In genomic region chr9:129263836-129264235, GRCh38 we compare ENCODE assay signal across 28 cellular contexts.
"Had no signal": no experiment of that assay in that cellular context is flagged by ENCODE, and none has a peak within 500 bp of the region (broad histone marks: within the 10 kb centered on the region; RNA-seq: fewer than 3 reads in every experiment).

No MANE protein-coding gene starts in this region.

- H3K27ac ChIP-seq: ascending aorta, body of pancreas had no signal

- H3K36me3 Mint-ChIP-seq: activated naive CD4-positive, alpha-beta T cell treated with anti-CD3 and anti-CD28 coated beads, Interleukin-2, amount 50 U/mL, for 24 hours; WTC11 had no signal

- H3K36me3 ChIP-seq: ascending aorta had no signal

- H3K4me3 Mint-ChIP-seq: activated CD8-positive, alpha-beta T cell treated with anti-CD3 and anti-CD28 coated beads, Interleukin-2, amount 10 ng/mL, durations not matched to agents 7 days and 5 days; activated naive CD4-positive, alpha-beta T cell treated with anti-CD3 and anti-CD28 coated beads, Interleukin-2, amount 50 U/mL, for 24 hours; activated T-helper 1 cell treated with anti-CD3 and anti-CD28 coated beads, Interleukin-12 subunit alpha, Interleukin-12 subunit beta, Interleukin-2, Interleukin-4 antibody, amounts not matched to agents 30 ng/mL and 10 ng/mL and 1 ng/mL, durations not matched to agents 14 hours and 24 hours and 36 hours; central memory CD8-positive, alpha-beta T cell; T-helper 17 cell; WTC11 had no signal

- H3K27me3 ChIP-seq: ascending aorta had no signal

- ATAC-seq: activated CD8-positive, alpha-beta T cell treated with anti-CD3 and anti-CD28 coated beads, Interleukin-2, amount 10 ng/mL, durations not matched to agents 7 days and 5 days; body of pancreas; Panc1; T-helper 17 cell; WTC11 had no signal

- H3K9me3 ChIP-seq: ascending aorta, body of pancreas had no signal

- H3K4me3 ChIP-seq: ascending aorta, body of pancreas had no signal

- DNase-seq: activated CD4-positive, alpha-beta T cell treated with anti-CD3 and anti-CD28 coated beads for 48 hours; activated CD4-positive, alpha-beta T cell treated with anti-CD3 and anti-CD28 coated beads, Interleukin-2, amount 50 U/mL, for 4 hours; activated CD4-positive, CD25-positive, alpha-beta regulatory T cell treated with anti-CD3 and anti-CD28 coated beads, Interleukin-2, amount 50 U/mL, for 72 hours; activated CD8-positive, alpha-beta memory T cell treated with anti-CD3 and anti-CD28 coated beads, Interleukin-2, amount 50 U/mL, for 48 hours; activated CD8-positive, alpha-beta T cell treated with anti-CD3 and anti-CD28 coated beads, Interleukin-2, amount 10 ng/mL, durations not matched to agents 7 days and 5 days; activated effector memory CD4-positive, alpha-beta T cell treated with Interleukin-2 at 50 U/mL for 16 hours; activated naive CD4-positive, alpha-beta T cell; activated T-cell treated with anti-CD3 and anti-CD28 coated beads, Interleukin-2, amount 50 U/mL, for 1 hour; body of pancreas; MM.1S; NCI-H1105; NCI-H1436 treated with DMSO at 0.1 percent for 48 hours; NCI-H1930; NCI-H2171; NCI-H2227 treated with DMSO at 0.1 percent for 48 hours; NCI-H446 treated with DMSO at 0.1 percent for 48 hours; NCI-H524 treated with DMSO at 0.1 percent for 48 hours; NCI-H748 treated with DMSO at 0.1 percent for 48 hours; OCI-M1; SHP77 treated with DMSO at 0.1 percent for 48 hours; T-helper 17 cell; T-helper 9 cell had no signal

- H3K9me3 Mint-ChIP-seq: activated naive CD4-positive, alpha-beta T cell treated with anti-CD3 and anti-CD28 coated beads, Interleukin-2, amount 50 U/mL, for 24 hours; activated T-helper 1 cell treated with anti-CD3 and anti-CD28 coated beads, Interleukin-12 subunit alpha, Interleukin-12 subunit beta, Interleukin-2, Interleukin-4 antibody, amounts not matched to agents 30 ng/mL and 10 ng/mL and 1 ng/mL, durations not matched to agents 14 hours and 24 hours and 36 hours; central memory CD8-positive, alpha-beta T cell had no signal
